ENCODE assay signal across 8 cellular contexts in genomic region chr2:111100765-111101162, GRCh38. TPM values are rescaled to one million over a fixed set of nuclear protein-coding genes. Genes with fewer than 3 reads are reported as not detected.
DNase-seq lines count a peak whose midpoint lies in the region; ATAC-seq and TF ChIP-seq lines count a peak whose summit lies in the region.

No MANE protein-coding gene starts in this region.

- CTCF ChIA-PET in PC-9 (lab: Charles Lee): no interaction called here
- CTCF ChIA-PET in naive thymus-derived CD4-positive, alpha-beta T cell (lab: Charles Lee): no interaction called here

- in situ Hi-C loops in gastrocnemius medialis (cut with MboI; ENCODE audit: low sequenced_read_pairs in 4 of 4): loop anchor here in 3 of 4 donors (25.0 kb wide), 2 partner anchors 587 to 612 kb away; no protein-coding TSS in a partner anchor

- H3K4me1 ChIP-seq in PC-9 (replicated peaks; ENCODE audit: insufficient read depth) (peaks cover 7% of the 10 kb centered on the region; the same call in 1 of the 2 replicates), gastrocnemius medialis (no peaks in the 10 kb centered on the region)
- H3K4me1 ChIP-seq in naive thymus-derived CD4-positive, alpha-beta T cell (ENCODE audit: control insufficient read depth in 2 of 2, insufficient read depth in 2 of 2, low read length in 2 of 2): peaks cover 0 to 9% of the 10 kb centered on the region in 2 donors

- peak; percentile 37 for DNase-seq in activated CD4-positive, alpha-beta T cell treated with anti-CD3 and anti-CD28 coated beads for 48 hours
- no peak for DNase-seq in activated CD4-positive, alpha-beta T cell treated with anti-CD3 and anti-CD28 coated beads for 4 hours
- DNase-seq in PC-9 (peak in 1 of 2 experiments; percentile 82), middle frontal gyrus (ENCODE audit: extremely low spot score, low spot score) (no peak), gastrocnemius medialis (no peak), COR-L47 (lab: John Stamatoyannopoulos, UW) (no peak)
- no peak for DNase-seq in naive thymus-derived CD4-positive, alpha-beta T cell

- H3K36me3 ChIP-seq in PC-9 (ENCODE audit: low read depth) (no peaks in the 10 kb centered on the region), gastrocnemius medialis (no peaks in the 10 kb centered on the region)
- H3K36me3 ChIP-seq in naive thymus-derived CD4-positive, alpha-beta T cell (ENCODE audit: control insufficient read depth in 2 of 3, insufficient read depth in 3 of 3, low read length in 3 of 3): no peaks in the 10 kb centered on the region

- no peak overlapping the region for H3K27ac Mint-ChIP-seq in naive thymus-derived CD4-positive, alpha-beta T cell

- H3K4me2 ChIP-seq in PC-9: no peak overlapping the region

- POLR2A ChIA-PET in PC-9 (lab: Charles Lee; ENCODE audit: unreplicated experiment): no interaction called here
- POLR2A ChIA-PET in naive thymus-derived CD4-positive, alpha-beta T cell (lab: Charles Lee): no interaction called here

- H2AFZ ChIP-seq in PC-9: no peak overlapping the region

- H3K4me3 Mint-ChIP-seq in naive thymus-derived CD4-positive, alpha-beta T cell: peak overlapping the region in 1 of 10 donors; percentile 5

- no peaks in the 10 kb centered on the region for H3F3A ChIP-seq in PC-9 (ENCODE audit: insufficient read depth, low read depth)

- ATAC-seq in HG02759 (IDR thresholded peaks at IDR 0.05; ENCODE audit: unreplicated experiment): peak; percentile 88
- ATAC-seq in naive thymus-derived CD4-positive, alpha-beta T cell: peak; percentile 87
- ATAC-seq in gastrocnemius medialis: no peak

- peaks cover 0 to 10% (median 0%) of the 10 kb centered on the region in 7 donors for H3K4me1 Mint-ChIP-seq in naive thymus-derived CD4-positive, alpha-beta T cell

- intact Hi-C loops in PC-9 (cut with micrococcal nuclease; ENCODE audit: unreplicated experiment): no loop called here
- intact Hi-C loops in naive thymus-derived CD4-positive, alpha-beta T cell (cut with micrococcal nuclease): no loop called here
- intact Hi-C loops in gastrocnemius medialis (cut with DNase I; ENCODE audit: low total_unique reads): no loop called here

- H3K36me3 Mint-ChIP-seq in naive thymus-derived CD4-positive, alpha-beta T cell: peaks cover 0 to 2% (median 0%) of the 10 kb centered on the region in 5 donors

- H3K79me2 ChIP-seq in PC-9 (ENCODE audit: low read depth): no peaks in the 10 kb centered on the region

- TF ChIP-seq POLR2A in gastrocnemius medialis (IDR thresholded peaks at IDR 0.05): no peak

- H3K27ac ChIP-seq in PC-9: no peak overlapping the region
- H3K27ac ChIP-seq in naive thymus-derived CD4-positive, alpha-beta T cell (ENCODE audit: low read depth, low read length): no peak overlapping the region
- no peak overlapping the region for H3K27ac ChIP-seq in gastrocnemius medialis

- TF ChIP-seq CTCF in PC-9 (conservative IDR thresholded peaks at IDR 0.05) (peak; percentile 36; the same call in 1 of the 2 replicates), gastrocnemius medialis (IDR thresholded peaks at IDR 0.05 in 4 of 5, conservative IDR thresholded peaks at IDR 0.05 in 1 of 5) (no peak)

- no TSS peak for BruUV-seq in PC-9 (replicated peaks; lab: Mats Ljungman, UMichigan)

- no peaks in the 10 kb centered on the region for H4K20me1 ChIP-seq in PC-9 (ENCODE audit: insufficient read depth)

- no peaks in the 10 kb centered on the region for H3K9me3 Mint-ChIP-seq in naive thymus-derived CD4-positive, alpha-beta T cell

- H3K27me3 ChIP-seq in PC-9 (ENCODE audit: insufficient read depth, low read depth): no peaks in the 10 kb centered on the region
- H3K27me3 ChIP-seq in naive thymus-derived CD4-positive, alpha-beta T cell (ENCODE audit: control insufficient read depth in 2 of 2, insufficient read depth in 2 of 2, low read length in 2 of 2): no peaks in the 10 kb centered on the region
- no peaks in the 10 kb centered on the region for H3K27me3 ChIP-seq in gastrocnemius medialis

- no peak overlapping the region for H3K4me3 ChIP-seq in PC-9
- no peak overlapping the region for H3K4me3 ChIP-seq in naive thymus-derived CD4-positive, alpha-beta T cell (ENCODE audit: low read length)
- H3K4me3 ChIP-seq in gastrocnemius medialis: no peak overlapping the region

- H3K9me3 ChIP-seq in PC-9 (ENCODE audit: insufficient read depth, low read depth): no peaks in the 10 kb centered on the region
- no peaks in the 10 kb centered on the region for H3K9me3 ChIP-seq in naive thymus-derived CD4-positive, alpha-beta T cell (ENCODE audit: control insufficient read depth in 2 of 3, low read length in 3 of 3)
- no peaks in the 10 kb centered on the region for H3K9me3 ChIP-seq in gastrocnemius medialis

- no peaks in the 10 kb centered on the region for H3K9me2 ChIP-seq in PC-9 (ENCODE audit: insufficient read depth)

- H3K27me3 Mint-ChIP-seq in naive thymus-derived CD4-positive, alpha-beta T cell: peaks cover 0 to 63% (median 0%) of the 10 kb centered on the region in 5 donors

RNA-seq across cellular contexts. Expression of gene BCL2L11, which starts 19.9 kb away (rescaled TPM):
- 12.4 and 17.0 TPM in 2 replicates for total RNA-seq in PC-9 (2021)
- 10 to 100 TPM; 33.1 to 67.6 (median 39.0) TPM for total RNA-seq in naive thymus-derived CD4-positive, alpha-beta T cell
- polyA plus RNA-seq in naive thymus-derived CD4-positive, alpha-beta T cell: 10 to 100 TPM; 12.3 to 13.7 TPM
- 10 to 100 TPM in 2 of 4 donors, 1 to 10 TPM in 2; 4.8 to 18.8 (median 13.7) TPM for total RNA-seq in gastrocnemius medialis

Comparison
In these comparisons a context has a peak if more than half of its experiments do, and no peak if none do; other contexts are left out.
1. ATAC-seq: peak in HG02759 (single experiment) and naive thymus-derived CD4-positive, alpha-beta T cell (single experiment); none in gastrocnemius medialis (0 of 2).